Comparison of ENCODE assay signal across 1 cellular context in genomic region chr5:131245312-131245711, GRCh38.
TF ChIP-seq lines count a peak whose summit lies in the region.

No MANE protein-coding gene starts in this region.

TF ChIP-seq in GM12878, 131 proteins besides CTCF, POLR2A, EP300 and RAD21:
- TF ChIP-seq ZNF24 (IDR thresholded peaks at IDR 0.05) (no peak), SRF (IDR thresholded peaks at IDR 0.05; ENCODE audit: low read depth in 2 of 2, low read length in 2 of 2) (no peak), CHD2 (IDR thresholded peaks at IDR 0.05; ENCODE audit: borderline replicate concordance, low read depth, low read length) (no peak), ZNF274 (IDR thresholded peaks at IDR 0.05; ENCODE audit: insufficient read depth, insufficient read length) (no peak), NRF1 (conservative IDR thresholded peaks at IDR 0.05; ENCODE audit: low read depth, low read length) (no peak), IKZF1 (conservative IDR thresholded peaks at IDR 0.05) (no peak), MTA3 (IDR thresholded peaks at IDR 0.05; ENCODE audit: borderline replicate concordance, low read length) (no peak), BMI1 (IDR thresholded peaks at IDR 0.05; ENCODE audit: borderline replicate concordance) (no peak), BACH1 (IDR thresholded peaks at IDR 0.05; ENCODE audit: borderline replicate concordance) (no peak), ZBTB4 (CRISPR knock-in tag; IDR thresholded peaks at IDR 0.05) (no peak)
